8 cellular contexts compared by ENCODE assay signal in genomic region chr2:207710814-207711740, GRCh38.
DNase-seq lines count a peak whose midpoint lies in the region; ATAC-seq and TF ChIP-seq lines count a peak whose summit lies in the region.

CCNYL1 (plus strand) TSS chr2:207711640; CDS start chr2:207711897, 257 bp downstream.

- H3K4me3 ChIP-seq in coronary artery = peak within 1 kb of the TSS; percentile 84

- ATAC-seq in HG03442 (IDR thresholded peaks at IDR 0.05; ENCODE audit: unreplicated experiment) = peak; percentile 95

- TF ChIP-seq CTCF in coronary artery (IDR thresholded peaks at IDR 0.05) = no peak

- H3K27ac ChIP-seq in coronary artery = peak within 1 kb of the TSS; percentile 84 to 93
- H3K27ac ChIP-seq in layer of hippocampus (ENCODE audit: low read depth, low read length) = peak within 1 kb of the TSS; percentile 85

- H3K27me3 ChIP-seq in layer of hippocampus (ENCODE audit: control insufficient read depth, insufficient read depth, low read length) = no peaks in the 10 kb centered on the region

- DNase-seq in Ammon's horn (ENCODE audit: low spot score) (peak; percentile 99), GM19238 (ENCODE audit: insufficient read length, low spot score) (peak; percentile 99), NCI-H524 (lab: John Stamatoyannopoulos, UW) (peak; percentile 94 to 97), coronary artery (ENCODE audit: low spot score) (peak; percentile 99)
- DNase-seq in activated CD4-positive, alpha-beta T cell treated with anti-CD3 and anti-CD28 coated beads for 48 hours = peak; percentile 99
- DNase-seq in stimulated activated CD4-positive, alpha-beta T cell treated with anti-CD3 and anti-CD28 coated beads, Interleukin-1b, Interleukin-23, amount 100 ng/mL, for 4 hours (ENCODE audit: low read depth in 2 of 2) = peak; percentile 92 to 94

Comparison
In these comparisons a context has a peak if more than half of its experiments do, and no peak if none do; other contexts are left out.
1. Peak in every context shown above with its lines: DNase-seq, ATAC-seq, H3K4me3 ChIP-seq and H3K27ac ChIP-seq.